Comparison of ENCODE assay signal across 15 cellular contexts in the genomic region with DNA sequence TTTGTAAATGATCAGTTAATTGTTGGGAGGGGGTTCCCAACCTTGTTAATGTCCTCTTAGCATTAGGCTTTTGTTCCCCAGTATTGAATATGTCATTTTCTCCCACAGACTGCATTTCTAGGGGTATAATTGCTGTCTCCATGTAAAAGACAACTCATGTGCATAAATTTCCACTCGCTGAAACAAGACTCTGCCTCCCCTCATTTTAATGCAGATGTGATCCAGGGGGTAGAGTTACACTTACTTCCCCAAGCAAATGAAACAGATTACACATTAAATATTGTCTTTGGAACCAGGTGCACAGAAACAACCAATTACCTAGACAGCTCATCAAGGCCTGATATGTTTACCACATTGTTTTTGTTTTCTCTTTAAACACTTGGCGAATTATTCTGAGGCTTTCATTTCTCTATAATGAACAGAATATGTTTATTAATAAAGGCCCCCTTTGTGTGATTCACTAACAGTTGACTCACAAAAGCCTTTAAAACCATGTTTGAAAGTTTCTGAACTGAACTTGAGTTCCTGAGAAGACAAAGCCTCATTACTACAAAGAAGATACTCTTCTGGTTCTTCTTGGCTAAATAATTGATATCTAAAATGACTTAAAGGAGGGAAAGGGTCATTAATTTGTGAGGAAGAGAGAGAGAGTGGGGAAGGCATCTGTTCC. TPM values are rescaled to one million over a fixed set of nuclear protein-coding genes. Genes with fewer than 3 reads are reported as not detected.
DNase-seq lines count a peak whose midpoint lies in the region; ATAC-seq and TF ChIP-seq lines count a peak whose summit lies in the region.
"Had no signal": no experiment of that assay in that cellular context is flagged by ENCODE, and none has a peak within 500 bp of the region (broad histone marks: within the 10 kb centered on the region; RNA-seq: fewer than 3 reads in every experiment).

No MANE protein-coding gene starts in this region.

- WGBS in gastroesophageal sphincter (ENCODE audit: low coverage in 1 of 2), 2 donors: 75% methylated on average over 2 of the region's 2 CpGs

- H3K4me1 ChIP-seq in HUES6 (ENCODE audit: control insufficient read depth, insufficient read depth, low read length) (peaks cover 27% of the 10 kb centered on the region), iPS-18a (ENCODE audit: control insufficient read depth, low read depth, low read length) (peaks cover 25% of the 10 kb centered on the region), gastroesophageal sphincter (no peaks in the 10 kb centered on the region)

- H3K27ac ChIP-seq in HUES6 (ENCODE audit: low read depth, low read length) (peak overlapping the region; percentile 58; the same call in 1 of the 2 replicates), iPS-18a (ENCODE audit: low read length) (peak overlapping the region; percentile 4), gastroesophageal sphincter (no peak overlapping the region)
- H3K27ac ChIP-seq: SJSA1 had no signal

- H3K9me3 ChIP-seq in HUES6 (ENCODE audit: control insufficient read depth, insufficient read depth, low read depth, low read length) (0 out of 2 replicates have a peak, but pooled peaks cover 2% of the 10 kb centered on the region), iPS-18a (ENCODE audit: control insufficient read depth, low read depth, low read length) (no peaks in the 10 kb centered on the region), gastroesophageal sphincter (no peaks in the 10 kb centered on the region)
- H3K9me3 ChIP-seq: SJSA1 had no signal

- no peak for TF ChIP-seq EP300 in gastroesophageal sphincter (IDR thresholded peaks at IDR 0.05)

- no peaks in the 10 kb centered on the region for H3K27me3 Mint-ChIP-seq in T-helper 2 cell treated with Interferon-gamma antibody and Interleukin-4, amounts not matched to agents 5 μg/mL and 100 μg/mL, for 36 hours (ENCODE audit: low read depth)

- no peak for TF ChIP-seq POLR2A in gastroesophageal sphincter (IDR thresholded peaks at IDR 0.05)

- H3K9ac ChIP-seq in HUES6 (ENCODE audit: low read length) (no peak overlapping the region), iPS-18a (ENCODE audit: low read length) (no peak overlapping the region)

- H3K4me3 ChIP-seq in HUES6 (ENCODE audit: low read depth, low read length) (peak overlapping the region; percentile 37; the same call in 1 of the 2 replicates), iPS-18a (ENCODE audit: low read length) (peak overlapping the region; percentile 18), gastroesophageal sphincter (no peak overlapping the region)
- H3K4me3 ChIP-seq: SJSA1 had no signal

- no peak for ATAC-seq in gastroesophageal sphincter
- ATAC-seq: left colon had no signal

- H3K27me3 ChIP-seq in HUES6 (ENCODE audit: control insufficient read depth, insufficient read depth, low read length) (no peaks in the 10 kb centered on the region), iPS-18a (ENCODE audit: control insufficient read depth, insufficient read depth, low read length) (no peaks in the 10 kb centered on the region), gastroesophageal sphincter (no peaks in the 10 kb centered on the region)

- peak overlapping the region; percentile 79 for H3K4me3 Mint-ChIP-seq in T-helper 2 cell treated with Interferon-gamma antibody and Interleukin-4, amounts not matched to agents 5 μg/mL and 100 μg/mL, for 36 hours

- H3K27ac Mint-ChIP-seq in T-helper 2 cell treated with Interferon-gamma antibody and Interleukin-4, amounts not matched to agents 5 μg/mL and 100 μg/mL, for 36 hours: peak overlapping the region; percentile 78

- H3K36me3 Mint-ChIP-seq in T-helper 2 cell treated with Interferon-gamma antibody and Interleukin-4, amounts not matched to agents 5 μg/mL and 100 μg/mL, for 36 hours (ENCODE audit: low read depth): peaks cover 16% of the 10 kb centered on the region

- DNase-seq in T-helper 2 cell treated with Interferon-gamma antibody and Interleukin-4, amounts not matched to agents 5 μg/mL and 100 μg/mL, for 36 hours (ENCODE audit: low spot score): no peak
- DNase-seq in T-helper 2 cell: no peak
- peak; percentile 35 for DNase-seq in SK-MEL-5 (ENCODE audit: low read depth, low spot score)
- DNase-seq in iPS-NIHi11 (ENCODE audit: low spot score): no peak
- no peak for DNase-seq in globus pallidus (ENCODE audit: low spot score)
- DNase-seq: head of caudate nucleus; left colon; MM.1S; NK-92 treated with Interleukin-12 subunit alpha and Interleukin-12 subunit beta, amount 100 ng/mL, for 24 hours; stimulated activated CD8-positive, alpha-beta memory T cell treated with anti-CD3 and anti-CD28 coated beads, Interleukin-4, amount 100 ng/mL, for 48 hours; trophoblast cell had no signal

- H3K9me3 Mint-ChIP-seq in T-helper 2 cell treated with Interferon-gamma antibody and Interleukin-4, amounts not matched to agents 5 μg/mL and 100 μg/mL, for 36 hours: peaks cover 8% of the 10 kb centered on the region

- peaks cover 44% of the 10 kb centered on the region for H3K4me1 Mint-ChIP-seq in T-helper 2 cell treated with Interferon-gamma antibody and Interleukin-4, amounts not matched to agents 5 μg/mL and 100 μg/mL, for 36 hours (ENCODE audit: low read depth)

- no peak for TF ChIP-seq CTCF in gastroesophageal sphincter (IDR thresholded peaks at IDR 0.05)

- in situ Hi-C loops in SK-MEL-5 (cut with HindIII; ENCODE audit: low pct_unique_long_range_greater_than_20kb, low sequenced_read_pairs): no loop called here

- H3K36me3 ChIP-seq in HUES6 (ENCODE audit: control insufficient read depth, insufficient read depth, low read length): no peaks in the 10 kb centered on the region
- H3K36me3 ChIP-seq in iPS-18a (ENCODE audit: control insufficient read depth, low read depth, low read length): no peaks in the 10 kb centered on the region
- no peaks in the 10 kb centered on the region for H3K36me3 ChIP-seq in gastroesophageal sphincter
- H3K36me3 ChIP-seq: SJSA1 had no signal

RNA-seq across cellular contexts. Expression of a gene that starts 15.0 kb away (rescaled TPM):
- total RNA-seq in SK-MEL-5 (2014; rRNA removed; shearing (Covaris generic)): 6.1 and 7.2 TPM in 2 replicates
- polyA plus RNA-seq in SK-MEL-5 (2015; cell fraction: cytosol; rRNA removed): 18.5 and 26.0 TPM in 2 replicates
- 7.8 and 8.9 TPM in 2 replicates for polyA plus RNA-seq in SK-MEL-5 (2015; cell fraction: nucleus; rRNA removed)
- total RNA-seq in gastroesophageal sphincter: 10 to 100 TPM; 17.9 to 41.4 (median 29.9) TPM

Comparison
In these comparisons a context has a peak if more than half of its experiments do, and no peak if none do; other contexts are left out.
1. H3K27ac ChIP-seq: peak in HUES6 (single experiment) and iPS-18a (single experiment); none in gastroesophageal sphincter (0 of 4).
2. H3K4me3 ChIP-seq: peak in HUES6 (single experiment) and iPS-18a (single experiment); none in gastroesophageal sphincter (0 of 2).